Comparison of ENCODE assay signal across 13 cellular contexts in the genomic region with DNA sequence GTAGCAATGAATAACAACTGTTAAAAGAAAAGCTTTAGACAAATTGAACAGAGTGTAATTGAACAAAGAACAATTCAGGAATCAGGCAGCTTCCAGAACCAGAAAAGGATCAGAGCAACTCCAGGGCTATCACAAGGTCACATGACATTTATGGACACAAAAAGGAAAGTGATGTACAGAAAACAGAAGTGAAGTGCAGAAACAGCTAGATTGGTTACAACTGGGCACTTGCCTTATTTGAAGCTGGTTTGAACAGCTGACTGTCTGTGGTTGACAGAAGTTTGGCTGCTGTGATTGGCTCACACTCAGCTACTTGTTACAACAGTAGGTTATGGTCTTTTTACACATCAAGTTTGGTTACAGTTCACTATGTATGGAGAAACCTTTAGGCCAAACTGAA. TPM values are rescaled to one million over a fixed set of nuclear protein-coding genes. Genes with fewer than 3 reads are reported as not detected.
"Had no signal": no experiment of that assay in that cellular context is flagged by ENCODE, and none has a peak within 500 bp of the region (broad histone marks: within the 10 kb centered on the region; RNA-seq: fewer than 3 reads in every experiment).

No MANE protein-coding gene starts in this region.

- ATAC-seq: foreskin keratinocyte, heart left ventricle, WTC11 had no signal

- FAIRE-seq: islet of Langerhans had no signal

- DNase-seq: activated CD4-positive, alpha-beta T cell treated with anti-CD3 and anti-CD28 coated beads, Interleukin-2, amount 10 ng/mL, durations not matched to agents 24 days and 14 days; activated naive CD4-positive, alpha-beta T cell treated with anti-CD3 and anti-CD28 coated beads for 36 hours; foreskin keratinocyte; heart left ventricle; stimulated activated CD4-positive, alpha-beta T cell treated with anti-CD3 and anti-CD28 coated beads, Interleukin-2, amount 100 ng/mL, for 48 hours; stimulated activated naive CD4-positive, alpha-beta T cell treated with Interleukin-2 at 50 U/mL for 16 hours; upper lobe of left lung had no signal

- H3K4me1 ChIP-seq: heart left ventricle, upper lobe of left lung had no signal

- H3K4me3 ChIP-seq: cardiac muscle cell, heart left ventricle, upper lobe of left lung had no signal

- H3K27me3 Mint-ChIP-seq: memory B cell had no signal

- H3K36me3 ChIP-seq: cardiac muscle cell, heart left ventricle, upper lobe of left lung had no signal

- H3K27ac Mint-ChIP-seq: activated CD4-positive, alpha-beta T cell treated with anti-CD3 and anti-CD28 coated beads, Interleukin-2, amount 10 ng/mL, durations not matched to agents 24 days and 14 days; activated naive CD4-positive, alpha-beta T cell treated with anti-CD3 and anti-CD28 coated beads for 36 hours; memory B cell; nephron; WTC11 had no signal

- H3K27me3 ChIP-seq: cardiac muscle cell, foreskin keratinocyte, heart left ventricle, upper lobe of left lung had no signal

- H3K4me3 Mint-ChIP-seq: activated CD4-positive, alpha-beta T cell treated with anti-CD3 and anti-CD28 coated beads, Interleukin-2, amount 10 ng/mL, durations not matched to agents 24 days and 14 days; activated naive CD4-positive, alpha-beta T cell treated with anti-CD3 and anti-CD28 coated beads for 36 hours; memory B cell; nephron; WTC11 had no signal

- H3K27ac ChIP-seq: cardiac muscle cell, foreskin keratinocyte, heart left ventricle, upper lobe of left lung had no signal

- H3K4me1 Mint-ChIP-seq: activated CD4-positive, alpha-beta T cell treated with anti-CD3 and anti-CD28 coated beads, Interleukin-2, amount 10 ng/mL, durations not matched to agents 24 days and 14 days; memory B cell; nephron had no signal

RNA-seq across cellular contexts. Expression of a gene that starts 14.8 kb away (rescaled TPM):
- total RNA-seq: mucosa of gallbladder had no signal
